17 cellular contexts compared by ENCODE assay signal in the genomic region with DNA sequence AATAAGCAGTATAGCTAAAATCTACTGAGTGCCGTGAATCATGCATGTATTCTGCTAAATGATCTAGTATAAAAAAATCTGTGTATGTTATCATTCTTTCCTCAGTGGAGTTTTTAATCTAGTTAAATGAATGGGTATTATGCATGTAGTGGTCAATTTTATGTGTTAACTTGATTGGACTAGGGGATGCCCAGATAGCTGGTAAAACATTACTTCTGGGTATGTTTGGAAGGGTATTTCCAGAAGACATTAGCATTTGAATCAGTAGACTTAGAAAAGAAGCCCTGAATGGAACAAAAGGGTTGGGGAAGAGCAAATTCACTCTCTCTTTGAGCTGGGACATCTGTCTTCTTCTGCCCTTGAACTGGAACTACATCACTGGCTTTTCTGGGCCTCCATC. TPM values are rescaled to one million over a fixed set of nuclear protein-coding genes. Genes with fewer than 3 reads are reported as not detected.
DNase-seq lines count a peak whose midpoint lies in the region; ATAC-seq, FAIRE-seq and TF ChIP-seq lines count a peak whose summit lies in the region.
"Had no signal": no experiment of that assay in that cellular context is flagged by ENCODE, and none has a peak within 500 bp of the region (broad histone marks: within the 10 kb centered on the region; RNA-seq: fewer than 3 reads in every experiment).

No MANE protein-coding gene starts in this region.

- H3K27me3 ChIP-seq in BLaER1 (no peaks in the 10 kb centered on the region), RWPE2 (ENCODE audit: insufficient read depth, poor library complexity, severe bottlenecking) (no peaks in the 10 kb centered on the region), endothelial cell of umbilical vein (ENCODE audit: control insufficient read depth in 2 of 2, insufficient read depth in 2 of 2, low read length in 2 of 2) (no peaks in the 10 kb centered on the region), subcutaneous abdominal adipose tissue (ENCODE audit: control insufficient read depth in 5 of 5, insufficient read depth in 4 of 5, low read length in 5 of 5) (no peaks in the 10 kb centered on the region)
- H3K27me3 ChIP-seq: BE2C, MG63, Peyer's patch had no signal

- dilution Hi-C loops in endothelial cell of umbilical vein (cut with MboI; ENCODE audit: extremely low pct_ligation_motif_present, low sequenced_read_pairs), result no loop called here

- TF ChIP-seq POLR2A in endothelial cell of umbilical vein (IDR thresholded peaks at IDR 0.05; ENCODE audit: low read depth, low read length), result no peak

- no peaks in the 10 kb centered on the region for H3K79me2 ChIP-seq in endothelial cell of umbilical vein (ENCODE audit: control insufficient read depth, insufficient read depth, low read length)

- no peaks in the 10 kb centered on the region for H3K36me3 Mint-ChIP-seq in activated T-cell treated with anti-CD3 and anti-CD28 coated beads, Interleukin-2, amount 50 U/mL, for 72 hours (ENCODE audit: insufficient read depth in 2 of 2)
- no peaks in the 10 kb centered on the region for H3K36me3 Mint-ChIP-seq in activated naive CD8-positive, alpha-beta T cell treated with anti-CD3 and anti-CD28 coated beads for 36 hours

- H3K9me1 ChIP-seq in endothelial cell of umbilical vein (replicated peaks; ENCODE audit: control insufficient read depth, extremely low read depth, insufficient read depth, low read length), result no peaks in the 10 kb centered on the region

- H4K20me1 ChIP-seq in BLaER1 (no peaks in the 10 kb centered on the region), endothelial cell of umbilical vein (replicated peaks; ENCODE audit: control insufficient read depth, extremely low read depth, insufficient read depth, low read length) (no peaks in the 10 kb centered on the region)

- ATAC-seq in RWPE2 (ENCODE audit: low read depth) (no peak), GM21447 (IDR thresholded peaks at IDR 0.05; ENCODE audit: unreplicated experiment) (no peak)
- no peak for ATAC-seq in activated T-cell treated with anti-CD3 and anti-CD28 coated beads, Interleukin-2, amount 50 U/mL, for 72 hours (replicated peaks in 1 of 2)

- CTCF ChIA-PET in endothelial cell of umbilical vein (lab: Charles Lee), result interaction anchor here (0.7 to 3.4 kb wide), 7 partner anchors 19 to 259 kb away, joined by 3 to 10 read pairs (median 4); partner anchors contain the start of gene SPRY1

- H3K27ac Mint-ChIP-seq in activated T-cell treated with anti-CD3 and anti-CD28 coated beads, Interleukin-2, amount 50 U/mL, for 72 hours, result no peak overlapping the region
- no peak overlapping the region for H3K27ac Mint-ChIP-seq in activated naive CD8-positive, alpha-beta T cell treated with anti-CD3 and anti-CD28 coated beads for 36 hours
- H3K27ac Mint-ChIP-seq: CD8-positive, alpha-beta memory T cell had no signal

- H3K9me3 ChIP-seq in BLaER1 (no peaks in the 10 kb centered on the region), RWPE2 (ENCODE audit: severe bottlenecking) (peaks cover 4% of the 10 kb centered on the region), endothelial cell of umbilical vein (replicated peaks; ENCODE audit: control insufficient read depth, insufficient read depth, low read length) (no peaks in the 10 kb centered on the region), subcutaneous abdominal adipose tissue (ENCODE audit: control insufficient read depth in 5 of 5, low read length in 5 of 5) (peaks cover 0 to 4% (median 0%) of the 10 kb centered on the region in 5 donors)
- H3K9me3 ChIP-seq: BE2C, Peyer's patch had no signal

- no peaks in the 10 kb centered on the region for H3K36me3 ChIP-seq in BLaER1
- no peaks in the 10 kb centered on the region for H3K36me3 ChIP-seq in RWPE2 (ENCODE audit: low read depth)
- no peaks in the 10 kb centered on the region for H3K36me3 ChIP-seq in endothelial cell of umbilical vein (ENCODE audit: control insufficient read depth in 2 of 2, extremely low read depth in 1 of 2, insufficient read depth in 2 of 2, low read length in 2 of 2)
- no peaks in the 10 kb centered on the region for H3K36me3 ChIP-seq in subcutaneous abdominal adipose tissue (ENCODE audit: control insufficient read depth in 5 of 5, insufficient read depth in 5 of 5, low read length in 5 of 5)
- H3K36me3 ChIP-seq: BE2C, MG63, Peyer's patch had no signal

- H3K27ac ChIP-seq in BLaER1 (no peak overlapping the region), RWPE2 (ENCODE audit: poor library complexity, severe bottlenecking) (peak overlapping the region; percentile 91), endothelial cell of umbilical vein (ENCODE audit: insufficient read depth, low read depth, low read length) (peak overlapping the region; percentile 98), subcutaneous abdominal adipose tissue (ENCODE audit: low read depth, low read length) (peak overlapping the region; percentile 57)
- H3K27ac ChIP-seq: Peyer's patch had no signal

- no peak for FAIRE-seq in endothelial cell of umbilical vein (lab: Jason Lieb, UNC)
- FAIRE-seq: H1 had no signal

- intact Hi-C loops in endothelial cell of umbilical vein (cut with micrococcal nuclease), result no loop called here

- H3K4me3 ChIP-seq in BLaER1 (no peak overlapping the region), RWPE2 (ENCODE audit: severe bottlenecking) (no peak overlapping the region), endothelial cell of umbilical vein (replicated peaks in 1 of 3; ENCODE audit: insufficient read depth in 1 of 3, low read depth in 1 of 3, low read length in 3 of 3) (no peak overlapping the region), subcutaneous abdominal adipose tissue (ENCODE audit: low read depth in 1 of 5, low read length in 5 of 5) (no peak overlapping the region)
- H3K4me3 ChIP-seq: MG63, Peyer's patch had no signal

- DNase-seq in RWPE2 (ENCODE audit: low spot score) (no peak), endothelial cell of umbilical vein (ENCODE audit: low read depth, low spot score) (no peak)
- no peak for DNase-seq in activated T-cell treated with anti-CD3 and anti-CD28 coated beads, Interleukin-2, amount 50 U/mL, for 72 hours
- no peak for DNase-seq in activated naive CD8-positive, alpha-beta T cell treated with anti-CD3 and anti-CD28 coated beads for 36 hours
- DNase-seq: BE2C; CD8-positive, alpha-beta memory T cell; GF-D8; NCI-H1105; NCI-H187 treated with DMSO at 0.1 percent for 48 hours; NCI-H82; Peyer's patch had no signal

- TF ChIP-seq CTCF in RWPE2 (IDR thresholded peaks at IDR 0.05; ENCODE audit: poor library complexity, severe bottlenecking), result no peak
- TF ChIP-seq CTCF in endothelial cell of umbilical vein (IDR thresholded peaks at IDR 0.05; ENCODE audit: extremely low read depth in 1 of 2, insufficient read depth in 1 of 2, low read depth in 1 of 2, low read length in 2 of 2), result no peak

- no peak overlapping the region for H3K4me3 Mint-ChIP-seq in activated T-cell treated with anti-CD3 and anti-CD28 coated beads, Interleukin-2, amount 50 U/mL, for 72 hours
- H3K4me3 Mint-ChIP-seq in activated naive CD8-positive, alpha-beta T cell treated with anti-CD3 and anti-CD28 coated beads for 36 hours, result no peak overlapping the region
- H3K4me3 Mint-ChIP-seq: CD8-positive, alpha-beta memory T cell; HFFc6 had no signal

- H3K4me1 ChIP-seq in BLaER1, result peaks cover 33% of the 10 kb centered on the region
- H3K4me1 ChIP-seq in RWPE2 (ENCODE audit: insufficient read depth, poor library complexity, severe bottlenecking), result peaks cover 14% of the 10 kb centered on the region
- H3K4me1 ChIP-seq in endothelial cell of umbilical vein (ENCODE audit: control insufficient read depth, extremely low read depth, insufficient read depth, low read length), result peaks cover 24% of the 10 kb centered on the region
- H3K4me1 ChIP-seq in subcutaneous abdominal adipose tissue (ENCODE audit: control insufficient read depth in 5 of 5, insufficient read depth in 5 of 5, low read length in 5 of 5), result peaks cover 3 to 13% (median 6%) of the 10 kb centered on the region in 5 donors
- H3K4me1 ChIP-seq: BE2C, Peyer's patch had no signal

- no peaks in the 10 kb centered on the region for H3K4me1 Mint-ChIP-seq in activated T-cell treated with anti-CD3 and anti-CD28 coated beads, Interleukin-2, amount 50 U/mL, for 72 hours (ENCODE audit: low read depth)
- H3K4me1 Mint-ChIP-seq in activated naive CD8-positive, alpha-beta T cell treated with anti-CD3 and anti-CD28 coated beads for 36 hours, result no peaks in the 10 kb centered on the region
- H3K4me1 Mint-ChIP-seq: CD8-positive, alpha-beta memory T cell had no signal

- BruUV-seq in endothelial cell of umbilical vein (replicated peaks; lab: Mats Ljungman, UMichigan), result no TSS peak

- no peak overlapping the region for H2AFZ ChIP-seq in endothelial cell of umbilical vein (ENCODE audit: low read depth, low read length)

- H3K9me3 Mint-ChIP-seq in activated T-cell treated with anti-CD3 and anti-CD28 coated beads, Interleukin-2, amount 50 U/mL, for 72 hours, result no peaks in the 10 kb centered on the region
- H3K9me3 Mint-ChIP-seq in activated naive CD8-positive, alpha-beta T cell treated with anti-CD3 and anti-CD28 coated beads for 36 hours, result no peaks in the 10 kb centered on the region
- H3K9me3 Mint-ChIP-seq: CD8-positive, alpha-beta memory T cell; HFFc6 had no signal

- H3K9ac ChIP-seq in BLaER1, result no peak overlapping the region
- H3K9ac ChIP-seq in endothelial cell of umbilical vein (replicated peaks; ENCODE audit: extremely low read depth, insufficient read depth, low read length), result peak overlapping the region; percentile 8
- H3K9ac ChIP-seq in subcutaneous abdominal adipose tissue (ENCODE audit: low read length in 5 of 5), result no peak overlapping the region

- H3K4me2 ChIP-seq in BLaER1 (peak overlapping the region; percentile 66), endothelial cell of umbilical vein (ENCODE audit: insufficient read depth, low read length) (peak overlapping the region; percentile 27)

- POLR2A ChIA-PET in endothelial cell of umbilical vein (lab: Charles Lee), result interaction anchor here (1.1 kb wide), 1 partner anchor 34 kb away, joined by 3 read pairs; the partner anchor contains the start of gene SPRY1

- H3K27me3 Mint-ChIP-seq in activated T-cell treated with anti-CD3 and anti-CD28 coated beads, Interleukin-2, amount 50 U/mL, for 72 hours (ENCODE audit: low read depth), result no peaks in the 10 kb centered on the region
- no peaks in the 10 kb centered on the region for H3K27me3 Mint-ChIP-seq in activated naive CD8-positive, alpha-beta T cell treated with anti-CD3 and anti-CD28 coated beads for 36 hours

RNA-seq across cellular contexts. Expression of gene SPRY1, which starts 34.5 kb away (rescaled TPM):
- 43.7 and 59.6 TPM in 2 replicates for total RNA-seq in endothelial cell of umbilical vein
- 12.5 and 14.1 TPM in 2 replicates for polyA plus RNA-seq in endothelial cell of umbilical vein
- polyA plus RNA-seq in endothelial cell of umbilical vein (2011; cell fraction: cytosol; rRNA removed), result 7.7 and 9.2 TPM in 2 replicates
- polyA plus RNA-seq in endothelial cell of umbilical vein (2011; cell fraction: nucleus; rRNA removed), result 13.9 and 17.0 TPM in 2 replicates
- 5.0 and 5.8 TPM in 2 replicates for polyA plus RNA-seq in endothelial cell of umbilical vein (2012)
- 18.6 and 19.6 TPM in 2 replicates for polyA minus RNA-seq in endothelial cell of umbilical vein
- not detected for polyA minus RNA-seq in endothelial cell of umbilical vein (2011; cell fraction: cytosol; rRNA and poly(A)+ RNA removed)
- polyA minus RNA-seq in endothelial cell of umbilical vein (2011; cell fraction: nucleus; rRNA and poly(A)+ RNA removed), result 20.7 and 22.4 TPM in 2 replicates
- total RNA-seq in activated T-cell treated with anti-CD3 and anti-CD28 coated beads, Interleukin-2, amount 50 U/mL, for 72 hours, result 10 to 100 TPM; 39.8 to 58.1 TPM
- total RNA-seq in activated naive CD8-positive, alpha-beta T cell treated with anti-CD3 and anti-CD28 coated beads for 36 hours, result 10 to 100 TPM; 91.1 to 93.0 TPM
